ENCODE assay signal across 11 cellular contexts in the genomic region with DNA sequence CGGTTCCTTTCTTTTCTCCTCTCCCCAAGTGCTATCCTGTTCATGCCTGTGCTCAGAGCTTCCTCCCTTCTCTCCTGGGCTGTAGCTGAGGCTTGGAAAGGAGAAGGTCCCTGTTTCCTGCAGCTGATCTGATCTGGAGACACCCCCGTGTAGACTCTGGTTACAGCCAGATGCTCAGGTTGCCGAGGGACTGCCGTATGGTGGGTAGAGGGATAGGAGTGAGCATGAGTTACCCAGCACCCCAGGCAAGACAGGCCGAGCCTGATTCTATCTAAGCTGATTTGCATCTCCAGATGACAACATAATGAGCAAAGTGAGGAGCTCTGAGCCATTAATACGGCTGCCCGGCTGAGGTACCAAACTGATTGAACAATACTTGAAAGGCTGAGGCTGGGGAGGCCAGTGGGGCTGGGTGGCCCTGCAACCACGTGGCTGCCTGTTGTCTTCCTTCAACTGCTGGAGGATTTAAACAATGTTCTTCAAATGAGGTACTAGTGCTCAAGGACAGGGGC.
A peak's percentile ranks its signal among the peaks of the same experiment; 100 is the strongest.
DNase-seq lines count a peak whose midpoint lies in the region; ATAC-seq, FAIRE-seq and TF ChIP-seq lines count a peak whose summit lies in the region.
"Had no signal": no experiment of that assay in that cellular context is flagged by ENCODE, and none has a peak within 500 bp of the region (broad histone marks: within the 10 kb centered on the region; RNA-seq: fewer than 3 reads in every experiment).

No MANE protein-coding gene starts in this region.

- H3K4me2 ChIP-seq in HepG2 (ENCODE audit: low read depth, low read length): no peak overlapping the region
- no peak overlapping the region for H3K4me2 ChIP-seq in GM23338

- H3K79me2 ChIP-seq in HepG2 (ENCODE audit: insufficient read depth, low read length) (no peaks in the 10 kb centered on the region), GM23338 (replicated peaks; ENCODE audit: insufficient read depth) (no peaks in the 10 kb centered on the region)

- H3K36me3 ChIP-seq in heart left ventricle (peaks cover 0 to 64% (median 41%) of the 10 kb centered on the region in 9 donors), right atrium auricular region (peaks cover 42% of the 10 kb centered on the region), HepG2 (replicated peaks in 1 of 2; ENCODE audit: control insufficient read depth in 1 of 2, insufficient read depth in 2 of 2, low read length in 2 of 2) (peaks cover 66 to 98% of the 10 kb centered on the region in 2 experiments), GM23338 (ENCODE audit: insufficient read depth) (peaks cover 9% of the 10 kb centered on the region)

- H4K20me1 ChIP-seq in HepG2 (ENCODE audit: insufficient read depth, low read length) (peaks cover 11% of the 10 kb centered on the region; the same call in 1 of the 2 replicates), GM23338 (replicated peaks; ENCODE audit: insufficient read depth) (peaks cover 28% of the 10 kb centered on the region)

- peak overlapping the region in 8 of 12 donors; percentile 4 to 34 (median 18) for H3K27ac ChIP-seq in heart left ventricle
- H3K27ac ChIP-seq in right atrium auricular region: no peak overlapping the region
- H3K27ac ChIP-seq in HepG2 (ENCODE audit: extremely low read length, insufficient read depth, low read length): no peak overlapping the region
- peak overlapping the region; percentile 78 for H3K27ac ChIP-seq in temporal lobe (ENCODE audit: low read depth, low read length)
- no peak overlapping the region for H3K27ac ChIP-seq in GM23338 (ENCODE audit: low read depth)

- no peak for TF ChIP-seq CTCF in heart left ventricle (IDR thresholded peaks at IDR 0.05)
- TF ChIP-seq CTCF in right atrium auricular region (IDR thresholded peaks at IDR 0.05): no peak
- no peak for TF ChIP-seq CTCF in activated CD8-positive, alpha-beta T cell treated with anti-CD3 and anti-CD28 coated beads for 36 hours (IDR thresholded peaks at IDR 0.05)
- no peak for TF ChIP-seq CTCF in HepG2 (CRISPR knock-in tag; IDR thresholded peaks at IDR 0.05)
- TF ChIP-seq CTCF in GM23338 (conservative IDR thresholded peaks at IDR 0.05; ENCODE audit: low read depth in 2 of 2): no peak

- H3K4me3 ChIP-seq in heart left ventricle: no peak overlapping the region
- H3K4me3 ChIP-seq in right atrium auricular region: no peak overlapping the region
- H3K4me3 ChIP-seq in HepG2 (replicated peaks in 1 of 3; ENCODE audit: insufficient read depth in 1 of 3, low read depth in 2 of 3, low read length in 3 of 3): no peak overlapping the region
- H3K4me3 ChIP-seq in GM23338: no peak overlapping the region
- H3K4me3 ChIP-seq: gastrocnemius medialis had no signal

- H3K4me1 ChIP-seq in heart left ventricle (peaks cover 0 to 61% (median 38%) of the 10 kb centered on the region in 12 donors), right atrium auricular region (peaks cover 0 to 56% of the 10 kb centered on the region in 2 donors), HepG2 (ENCODE audit: insufficient read depth, low read length) (peaks cover 8% of the 10 kb centered on the region), GM23338 (ENCODE audit: insufficient read depth) (peaks cover 12% of the 10 kb centered on the region)

- in situ Hi-C loops in HepG2 (cut with HindIII; ENCODE audit: extremely low pct_ligation_motif_present, low pct_unique_long_range_greater_than_20kb): no loop called here

- peaks cover 4% of the 10 kb centered on the region for H3F3A ChIP-seq in GM23338 (replicated peaks; ENCODE audit: low read depth)

- no peaks in the 10 kb centered on the region for H3K27me3 Mint-ChIP-seq in activated CD8-positive, alpha-beta T cell treated with anti-CD3 and anti-CD28 coated beads for 36 hours
- H3K27me3 Mint-ChIP-seq in GM23338 (ENCODE audit: insufficient read depth, low read depth, poor library complexity): peaks cover 4% of the 10 kb centered on the region

- ATAC-seq in heart left ventricle (peak in 1 of 4 donors; percentile 18), HepG2 (no peak), GM23338 (no peak)
- ATAC-seq in activated CD8-positive, alpha-beta T cell treated with anti-CD3 and anti-CD28 coated beads for 36 hours: no peak
- ATAC-seq: gastrocnemius medialis had no signal

- no peak overlapping the region for H3K9ac ChIP-seq in HepG2 (ENCODE audit: insufficient read depth, low read depth, low read length)

- H3K36me3 Mint-ChIP-seq in activated CD8-positive, alpha-beta T cell treated with anti-CD3 and anti-CD28 coated beads for 36 hours (ENCODE audit: low read depth): peaks cover 10% of the 10 kb centered on the region
- H3K36me3 Mint-ChIP-seq in GM23338 (ENCODE audit: low read depth): peaks cover 38% of the 10 kb centered on the region

- CTCF ChIA-PET in activated CD8-positive, alpha-beta T cell treated with anti-CD3 and anti-CD28 coated beads for 36 hours (lab: Charles Lee): no interaction called here
- CTCF ChIA-PET in HepG2 (lab: Yijun Ruan, JAX; ENCODE audit: low intra/inter-chr PET ratio, low total read pairs): no interaction called here

- H3K9me3 ChIP-seq in heart left ventricle: no peaks in the 10 kb centered on the region
- no peaks in the 10 kb centered on the region for H3K9me3 ChIP-seq in right atrium auricular region
- H3K9me3 ChIP-seq in HepG2 (ENCODE audit: low read length): no peaks in the 10 kb centered on the region
- H3K9me3 ChIP-seq: gastrocnemius medialis had no signal

- H3K4me1 Mint-ChIP-seq in activated CD8-positive, alpha-beta T cell treated with anti-CD3 and anti-CD28 coated beads for 36 hours (ENCODE audit: low read depth): peaks cover 17% of the 10 kb centered on the region
- peaks cover 8% of the 10 kb centered on the region for H3K4me1 Mint-ChIP-seq in GM23338

- POLR2A ChIA-PET in activated CD8-positive, alpha-beta T cell treated with anti-CD3 and anti-CD28 coated beads for 36 hours (lab: Charles Lee): interaction anchor here (1.1 to 1.2 kb wide), 2 partner anchors 8 to 9 kb away, joined by 3 to 4 read pairs; no protein-coding TSS in a partner anchor
- POLR2A ChIA-PET in HepG2 (lab: Yijun Ruan, JAX): no interaction called here

- no peaks in the 10 kb centered on the region for H3K9me3 Mint-ChIP-seq in activated CD8-positive, alpha-beta T cell treated with anti-CD3 and anti-CD28 coated beads for 36 hours
- no peaks in the 10 kb centered on the region for H3K9me3 Mint-ChIP-seq in GM23338

- H3K9me2 ChIP-seq in GM23338 (ENCODE audit: insufficient read depth): no peaks in the 10 kb centered on the region

- intact Hi-C loops in heart left ventricle (cut with DNase I) (loop anchor here in 4 of 10 donors (10.0 kb wide), 2 partner anchors 115 to 615 kb away; no protein-coding TSS in a partner anchor), HepG2 (cut with micrococcal nuclease; ENCODE audit: unreplicated experiment) (no loop called here)
- intact Hi-C loops in activated CD8-positive, alpha-beta T cell treated with anti-CD3 and anti-CD28 coated beads for 36 hours (cut with micrococcal nuclease): no loop called here

- TF ChIP-seq POLR2A in heart left ventricle (IDR thresholded peaks at IDR 0.05): no peak
- TF ChIP-seq POLR2A in HepG2 (IDR thresholded peaks at IDR 0.05; ENCODE audit: insufficient read depth in 1 of 2, low read depth in 2 of 2, low read length in 2 of 2): no peak; a peak in 1 of 4 replicates

- H3K27ac Mint-ChIP-seq in activated CD8-positive, alpha-beta T cell treated with anti-CD3 and anti-CD28 coated beads for 36 hours: peak overlapping the region; percentile 79
- no peak overlapping the region for H3K27ac Mint-ChIP-seq in GM23338

- 44 to 69% (median 63%) methylated on average over 7 to 8 of the region's 8 CpGs for WGBS in heart left ventricle, 4 donors
- 90% methylated on average over 8 of the region's 8 CpGs for WGBS in HepG2 (ENCODE audit: low lambda C conversion rate)

- BruUV-seq in HepG2 (replicated peaks; lab: Mats Ljungman, UMichigan): no TSS peak

- H3K27me3 ChIP-seq in heart left ventricle: no peaks in the 10 kb centered on the region
- no peaks in the 10 kb centered on the region for H3K27me3 ChIP-seq in right atrium auricular region
- no peaks in the 10 kb centered on the region for H3K27me3 ChIP-seq in HepG2 (ENCODE audit: control insufficient read depth in 1 of 2, insufficient read depth in 2 of 2, low read length in 2 of 2)
- H3K27me3 ChIP-seq in GM23338 (ENCODE audit: insufficient read depth): no peaks in the 10 kb centered on the region
- H3K27me3 ChIP-seq: gastrocnemius medialis had no signal

- TF ChIP-seq EP300 in HepG2 (IDR thresholded peaks at IDR 0.05; ENCODE audit: low read depth in 2 of 2, low read length in 2 of 2): no peak
- TF ChIP-seq EP300 in HepG2 (CRISPR knock-in tag; IDR thresholded peaks at IDR 0.05; ENCODE audit: borderline replicate concordance): 0 out of 2 replicates have a peak, but pooled peaks have one; percentile 31

- TF ChIP-seq RAD21 in HepG2 (CRISPR knock-in tag; IDR thresholded peaks at IDR 0.05): no peak

- DNase-seq in heart left ventricle (no peak), right atrium auricular region (ENCODE audit: low spot score) (no peak), HepG2 (ENCODE audit: low spot score) (no peak), NK-92 (lab: John Stamatoyannopoulos, UW; ENCODE audit: unreplicated experiment) (no peak), GM23338 (ENCODE audit: low spot score) (no peak), NCI-H1930 (lab: John Stamatoyannopoulos, UW) (no peak)
- DNase-seq in activated CD8-positive, alpha-beta T cell treated with anti-CD3 and anti-CD28 coated beads for 36 hours: no peak
- DNase-seq: activated CD4-positive, alpha-beta T cell treated with anti-CD3 and anti-CD28 coated beads for 4 hours; gastrocnemius medialis; mesendoderm had no signal

- H2AFZ ChIP-seq in HepG2 (ENCODE audit: low read length) (no peak overlapping the region), GM23338 (no peak overlapping the region)

- no peak for FAIRE-seq in HepG2 (lab: Jason Lieb, UNC)

- no peak overlapping the region for H3K4me3 Mint-ChIP-seq in activated CD8-positive, alpha-beta T cell treated with anti-CD3 and anti-CD28 coated beads for 36 hours
- no peak overlapping the region for H3K4me3 Mint-ChIP-seq in GM23338

TF ChIP-seq in GM23338, 12 proteins besides CTCF, POLR2A, EP300 and RAD21 (continues in another document):
- TF ChIP-seq ZNF114 (CRISPR knock-in tag; IDR thresholded peaks at IDR 0.05) (no peak), JUNB (IDR thresholded peaks at IDR 0.05; ENCODE audit: unreplicated experiment) (no peak), EZH2 (IDR thresholded peaks at IDR 0.05; ENCODE audit: low read depth, unreplicated experiment) (no peak), NANOG (IDR thresholded peaks at IDR 0.05; ENCODE audit: borderline replicate concordance) (no peak)
- TF ChIP-seq, protein P1, sequence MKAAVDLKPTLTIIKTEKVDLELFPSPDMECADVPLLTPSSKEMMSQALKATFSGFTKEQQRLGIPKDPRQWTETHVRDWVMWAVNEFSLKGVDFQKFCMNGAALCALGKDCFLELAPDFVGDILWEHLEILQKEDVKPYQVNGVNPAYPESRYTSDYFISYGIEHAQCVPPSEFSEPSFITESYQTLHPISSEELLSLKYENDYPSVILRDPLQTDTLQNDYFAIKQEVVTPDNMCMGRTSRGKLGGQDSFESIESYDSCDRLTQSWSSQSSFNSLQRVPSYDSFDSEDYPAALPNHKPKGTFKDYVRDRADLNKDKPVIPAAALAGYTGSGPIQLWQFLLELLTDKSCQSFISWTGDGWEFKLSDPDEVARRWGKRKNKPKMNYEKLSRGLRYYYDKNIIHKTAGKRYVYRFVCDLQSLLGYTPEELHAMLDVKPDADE (IDR thresholded peaks at IDR 0.05): no peak

Comparison
In these comparisons a context has a peak if more than half of its experiments do, and no peak if none do; other contexts are left out.
1. H3K27ac ChIP-seq: peak in heart left ventricle (8 of 12) and temporal lobe (single experiment); none in right atrium auricular region (0 of 2), HepG2 (single experiment) and GM23338 (single experiment).